Comparison of ENCODE assay signal across 1 cellular context in genomic region chr6:44730771-44731391, GRCh38.
TF ChIP-seq lines count a peak whose summit lies in the region.

No MANE protein-coding gene starts in this region.

TF ChIP-seq in HEK293, 187 proteins besides CTCF, POLR2A, EP300 and RAD21 (continued from another document and continues in another):
- TF ChIP-seq ZBTB11 (tag by site-specific recombination; conservative IDR thresholded peaks at IDR 0.05; ENCODE audit: low read depth) (no peak), ZNF544 (tag by site-specific recombination; IDR thresholded peaks at IDR 0.05) (no peak), ZBTB6 (tag by site-specific recombination; IDR thresholded peaks at IDR 0.05) (no peak), ZNF114 (tag by site-specific recombination; IDR thresholded peaks at IDR 0.05) (no peak), KLF16 (tag by site-specific recombination; IDR thresholded peaks at IDR 0.05) (no peak), ZNF18 (tag by site-specific recombination; IDR thresholded peaks at IDR 0.05) (no peak), ZNF394 (tag by site-specific recombination; IDR thresholded peaks at IDR 0.05; ENCODE audit: borderline replicate concordance) (no peak), KLF9 (tag by site-specific recombination; IDR thresholded peaks at IDR 0.05; ENCODE audit: low read depth) (no peak), ZIC2 (tag by site-specific recombination; IDR thresholded peaks at IDR 0.05) (peak; percentile 47), SETDB1 (IDR thresholded peaks at IDR 0.05; ENCODE audit: insufficient read length, low read length) (no peak), ZNF280C (tag by site-specific recombination; IDR thresholded peaks at IDR 0.05) (no peak), ZBTB49 (tag by site-specific recombination; IDR thresholded peaks at IDR 0.05; ENCODE audit: low read depth) (no peak), KLF17 (tag by site-specific recombination; IDR thresholded peaks at IDR 0.05) (no peak), ZNF510 (tag by site-specific recombination; IDR thresholded peaks at IDR 0.05; ENCODE audit: insufficient replicate concordance) (no peak), ZNF2 (tag by site-specific recombination; IDR thresholded peaks at IDR 0.05) (no peak), ZNF776 (tag by site-specific recombination; IDR thresholded peaks at IDR 0.05; ENCODE audit: borderline replicate concordance) (no peak), ZNF221 (tag by site-specific recombination; IDR thresholded peaks at IDR 0.05; ENCODE audit: borderline replicate concordance) (no peak), ZNF654 (tag by site-specific recombination; IDR thresholded peaks at IDR 0.05; ENCODE audit: low read depth) (no peak), SP2 (tag by site-specific recombination; IDR thresholded peaks at IDR 0.05) (no peak), REST (tag by site-specific recombination; IDR thresholded peaks at IDR 0.05) (peak; percentile 77), ZNF600 (tag by site-specific recombination; IDR thresholded peaks at IDR 0.05) (peak; percentile 61; the same call in 1 of the 2 replicates), ZNF768 (tag by site-specific recombination; IDR thresholded peaks at IDR 0.05) (no peak), ZNF280D (tag by site-specific recombination; IDR thresholded peaks at IDR 0.05) (no peak), TSHZ1 (tag by site-specific recombination; IDR thresholded peaks at IDR 0.05; ENCODE audit: borderline replicate concordance) (no peak), ZNF214 (tag by site-specific recombination; IDR thresholded peaks at IDR 0.05; ENCODE audit: borderline replicate concordance) (no peak), ZNF501 (tag by site-specific recombination; IDR thresholded peaks at IDR 0.05) (no peak), ZNF175 (tag by site-specific recombination; IDR thresholded peaks at IDR 0.05) (no peak)
